ENCODE assay signal across 8 cellular contexts in the genomic region with DNA sequence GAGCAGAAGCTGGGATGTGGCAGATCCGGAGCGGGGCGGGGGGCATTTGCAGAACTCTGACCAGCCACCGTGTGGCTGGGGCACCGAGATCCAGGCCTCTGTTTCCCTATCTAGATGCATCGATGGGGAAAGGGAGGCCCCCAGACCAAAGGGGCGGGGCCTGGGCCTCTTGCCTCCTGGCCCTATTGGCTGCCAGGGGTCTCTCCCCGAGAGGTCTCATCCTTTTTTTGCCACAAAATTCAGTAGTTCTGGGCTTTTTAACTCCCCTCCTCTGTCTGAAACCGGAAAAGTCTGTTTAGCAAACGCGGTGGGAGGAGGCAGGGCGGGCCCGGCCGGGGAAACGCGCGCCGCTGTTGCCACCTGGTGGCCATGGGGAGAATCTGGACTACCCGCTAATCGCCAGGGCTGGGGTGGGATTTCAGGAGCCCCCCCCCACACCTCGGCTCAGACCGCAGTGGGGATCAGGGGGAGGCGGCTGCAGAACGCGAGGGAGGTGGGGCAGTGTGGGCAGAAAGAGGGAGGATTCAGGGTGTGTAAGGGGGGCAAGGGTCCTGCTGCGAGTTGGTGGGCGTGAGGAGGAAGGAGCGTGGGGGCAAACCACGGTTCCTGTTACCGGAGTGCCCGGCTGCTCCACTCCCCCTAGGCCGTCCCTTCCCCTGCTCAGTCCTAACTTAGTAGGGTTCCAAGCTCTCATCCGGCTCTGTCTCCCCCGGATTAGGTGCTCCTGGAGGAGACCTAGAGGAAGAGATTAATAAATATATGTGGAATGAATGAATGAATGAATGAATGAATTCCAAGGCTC. TPM values are rescaled to one million over a fixed set of nuclear protein-coding genes. Genes with fewer than 3 reads are reported as not detected.
DNase-seq lines count a peak whose midpoint lies in the region; ATAC-seq and TF ChIP-seq lines count a peak whose summit lies in the region.

No MANE protein-coding gene starts in this region.

- no peak overlapping the region for H3K27ac Mint-ChIP-seq in activated naive CD4-positive, alpha-beta T cell treated with anti-CD3 and anti-CD28 coated beads, Interleukin-2, amount 50 U/mL, for 24 hours
- peak overlapping the region; percentile 85 for H3K27ac Mint-ChIP-seq in osteocyte (ENCODE audit: unreplicated experiment)

- TF ChIP-seq CTCF in GM12864 (IDR thresholded peaks at IDR 0.05; ENCODE audit: low read depth, low read length, missing control alignments): peak; percentile 80
- TF ChIP-seq CTCF in MM.1S (IDR thresholded peaks at IDR 0.05; ENCODE audit: low read length): peak; percentile 95
- TF ChIP-seq CTCF in osteocyte (IDR thresholded peaks at IDR 0.05): peak; percentile 98
- TF ChIP-seq CTCF in suprapubic skin (IDR thresholded peaks at IDR 0.05): peak; percentile 82 to 91

- H3F3A ChIP-seq in MM.1S (ENCODE audit: insufficient read depth, low read length): no peaks in the 10 kb centered on the region

- no peak overlapping the region for H3K27ac ChIP-seq in MM.1S (ENCODE audit: low read length)
- H3K27ac ChIP-seq in suprapubic skin: peak overlapping the region; percentile 62

- H3K9me3 ChIP-seq in MM.1S (replicated peaks; ENCODE audit: insufficient read depth, low read length) (no peaks in the 10 kb centered on the region), suprapubic skin (no peaks in the 10 kb centered on the region)

- H3K79me2 ChIP-seq in MM.1S (ENCODE audit: low read length): no peaks in the 10 kb centered on the region

- 0 out of 2 replicates have a peak overlapping the region, but pooled peaks have one; percentile 3 for H2AFZ ChIP-seq in MM.1S (ENCODE audit: low read length)

- 0 out of 2 replicates have a peak, but pooled peaks cover 2% of the 10 kb centered on the region for H3K4me1 ChIP-seq in MM.1S (ENCODE audit: low read length)
- peaks cover 14% of the 10 kb centered on the region for H3K4me1 ChIP-seq in suprapubic skin

- no peak for TF ChIP-seq POLR2A in suprapubic skin (IDR thresholded peaks at IDR 0.05)

- H3K4me3 Mint-ChIP-seq in activated naive CD4-positive, alpha-beta T cell treated with anti-CD3 and anti-CD28 coated beads, Interleukin-2, amount 50 U/mL, for 24 hours: peak overlapping the region; percentile 47
- H3K4me3 Mint-ChIP-seq in osteocyte (ENCODE audit: unreplicated experiment): peak overlapping the region; percentile 45

- 4% methylated on average over 29 of the region's 34 CpGs for WGBS in suprapubic skin

- DNase-seq in GM12864 (ENCODE audit: low read depth): peak; percentile 31
- DNase-seq in MM.1S: peak; percentile 54
- DNase-seq in SKM-1 (lab: John Stamatoyannopoulos, UW; ENCODE audit: unreplicated experiment): peak; percentile 41
- peak; percentile 93 for DNase-seq in Right ventricle myocardium inferior (ENCODE audit: missing footprints)
- DNase-seq in osteocyte (ENCODE audit: extremely low spot score, unreplicated experiment): peak; percentile 94
- DNase-seq in suprapubic skin (ENCODE audit: low spot score in 2 of 2): peak; percentile 86 to 92

- peaks cover 13% of the 10 kb centered on the region for H3K4me1 Mint-ChIP-seq in activated naive CD4-positive, alpha-beta T cell treated with anti-CD3 and anti-CD28 coated beads, Interleukin-2, amount 50 U/mL, for 24 hours
- peaks cover 16% of the 10 kb centered on the region for H3K4me1 Mint-ChIP-seq in osteocyte (ENCODE audit: unreplicated experiment)

- peaks cover 5% of the 10 kb centered on the region for H3K36me3 Mint-ChIP-seq in activated naive CD4-positive, alpha-beta T cell treated with anti-CD3 and anti-CD28 coated beads, Interleukin-2, amount 50 U/mL, for 24 hours
- no peaks in the 10 kb centered on the region for H3K36me3 Mint-ChIP-seq in osteocyte (ENCODE audit: unreplicated experiment)

- H3K4me2 ChIP-seq in MM.1S (ENCODE audit: low read depth, low read length): peak overlapping the region; percentile 75

- H3K4me3 ChIP-seq in GM12864 (ENCODE audit: low read depth, low read length) (no peak overlapping the region), MM.1S (ENCODE audit: low read length) (peak overlapping the region; percentile 27; the same call in 1 of the 2 replicates), suprapubic skin (no peak overlapping the region)

- intact Hi-C loops in Right ventricle myocardium inferior (cut with DNase I): loop anchor here (1.0 to 10.0 kb wide), 2 partner anchors 51 to 114 kb away; no protein-coding TSS in a partner anchor

- H4K20me1 ChIP-seq in MM.1S (ENCODE audit: insufficient read depth, low read length): no peaks in the 10 kb centered on the region

- no peaks in the 10 kb centered on the region for H3K27me3 Mint-ChIP-seq in activated naive CD4-positive, alpha-beta T cell treated with anti-CD3 and anti-CD28 coated beads, Interleukin-2, amount 50 U/mL, for 24 hours
- H3K27me3 Mint-ChIP-seq in osteocyte (ENCODE audit: unreplicated experiment): peaks cover 5% of the 10 kb centered on the region

- TF ChIP-seq EP300 in suprapubic skin (IDR thresholded peaks at IDR 0.05): no peak

- H3K9ac ChIP-seq in MM.1S (ENCODE audit: low read length): no peak overlapping the region

- H3K36me3 ChIP-seq in MM.1S (replicated peaks; ENCODE audit: insufficient read depth, low read length): no peaks in the 10 kb centered on the region
- H3K36me3 ChIP-seq in suprapubic skin: no peaks in the 10 kb centered on the region

- peaks cover 38% of the 10 kb centered on the region for H3K27me3 ChIP-seq in MM.1S (replicated peaks; ENCODE audit: insufficient read depth, low read length)
- H3K27me3 ChIP-seq in suprapubic skin: no peaks in the 10 kb centered on the region

- ATAC-seq in Right ventricle myocardium inferior: peak; percentile 88
- ATAC-seq in GM21825 (IDR thresholded peaks at IDR 0.05; ENCODE audit: unreplicated experiment): no peak

- H3K9me3 Mint-ChIP-seq in activated naive CD4-positive, alpha-beta T cell treated with anti-CD3 and anti-CD28 coated beads, Interleukin-2, amount 50 U/mL, for 24 hours: no peaks in the 10 kb centered on the region
- no peaks in the 10 kb centered on the region for H3K9me3 Mint-ChIP-seq in osteocyte (ENCODE audit: unreplicated experiment)

- no peaks in the 10 kb centered on the region for H3K9me2 ChIP-seq in MM.1S (replicated peaks; ENCODE audit: insufficient read depth, low read length)

RNA-seq across cellular contexts. Expression of gene IL12RB1, which starts 28.3 kb away (rescaled TPM):
- total RNA-seq in Right ventricle myocardium inferior (1.1 TPM), osteocyte (0.50 and 0.51 TPM in 2 replicates), suprapubic skin (under 1 TPM in 2 of 4 donors, not detected in 2; 0.30 to 0.87 TPM)

RNA-seq across cellular contexts. Expression of gene MAST3, which starts 39.2 kb away (rescaled TPM):
- total RNA-seq in Right ventricle myocardium inferior: 5.5 TPM
- 7.6 and 8.0 TPM in 2 replicates for total RNA-seq in osteocyte
- 10 to 100 TPM; 13.4 to 29.7 (median 20.0) TPM for total RNA-seq in suprapubic skin

RNA-seq across cellular contexts. Expression of gene ARRDC2, which starts 50.4 kb away (rescaled TPM):
- total RNA-seq in Right ventricle myocardium inferior (17.4 TPM), osteocyte (15.4 and 19.8 TPM in 2 replicates), suprapubic skin (10 to 100 TPM; 11.3 to 35.0 (median 28.5) TPM)

Comparison
In these comparisons a context has a peak if more than half of its experiments do, and no peak if none do; other contexts are left out.
1. DNase-seq: peak in every context shown above with its lines; median percentile 94 in osteocyte; 93 in Right ventricle myocardium inferior; 89 in suprapubic skin; 54 in MM.1S; 41 in SKM-1; 31 in GM12864.